16 cellular contexts compared by ENCODE assay signal in the genomic region with DNA sequence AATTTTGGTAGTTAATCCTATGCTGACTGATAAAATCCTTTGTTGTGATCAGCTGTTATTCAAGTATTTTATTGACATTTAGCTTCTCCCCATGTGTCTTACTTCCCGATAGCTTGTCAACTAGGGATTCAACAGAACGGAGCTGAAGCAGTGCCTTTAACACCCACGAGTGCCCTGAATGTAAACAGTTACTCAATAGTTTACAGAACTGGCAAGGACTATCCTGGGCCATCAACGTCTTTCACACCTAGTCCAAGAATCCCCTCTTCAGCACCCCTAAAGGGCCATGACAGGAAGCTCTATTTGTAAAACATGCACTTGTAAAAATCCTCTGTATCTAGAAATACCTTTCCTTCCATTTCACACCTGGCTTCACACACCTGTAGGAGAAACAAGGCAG.
"Had no signal": no experiment of that assay in that cellular context is flagged by ENCODE, and none has a peak within 500 bp of the region (broad histone marks: within the 10 kb centered on the region; RNA-seq: fewer than 3 reads in every experiment).

No MANE protein-coding gene starts in this region.

- H3K4me3 Mint-ChIP-seq: activated naive CD8-positive, alpha-beta T cell; naive B cell; stimulated activated naive CD8-positive, alpha-beta T cell treated with anti-CD3 and anti-CD28 coated beads, Interleukin-15, amount 100 ng/mL, for 72 hours; type B pancreatic cell had no signal

- H3K27ac Mint-ChIP-seq: stimulated activated naive CD8-positive, alpha-beta T cell treated with anti-CD3 and anti-CD28 coated beads, Interleukin-15, amount 100 ng/mL, for 72 hours had no signal

- ATAC-seq: psoas muscle; right cardiac atrium; stimulated activated naive CD8-positive, alpha-beta T cell treated with anti-CD3 and anti-CD28 coated beads, Interleukin-15, amount 100 ng/mL, for 72 hours had no signal

- H3K27me3 ChIP-seq: esophagus squamous epithelium had no signal

- H3K27ac ChIP-seq: esophagus squamous epithelium, psoas muscle, VCaP had no signal

- H3K9me3 ChIP-seq: esophagus squamous epithelium, psoas muscle had no signal

- H3K9me3 Mint-ChIP-seq: naive B cell; stimulated activated naive CD8-positive, alpha-beta T cell treated with anti-CD3 and anti-CD28 coated beads, Interleukin-15, amount 100 ng/mL, for 72 hours; type B pancreatic cell had no signal

- DNase-seq: activated CD4-positive, alpha-beta T cell treated with anti-CD3 and anti-CD28 coated beads for 1 hour; activated CD8-positive, alpha-beta memory T cell treated with anti-CD3 and anti-CD28 coated beads for 24 hours; activated CD8-positive, alpha-beta memory T cell treated with anti-CD3 and anti-CD28 coated beads, Interleukin-2, amount 50 U/mL, for 48 hours; activated gamma-delta T cell; activated T-cell treated with anti-CD3 and anti-CD28 coated beads, Interleukin-2, amount 50 U/mL, for 48 hours; effector CD8-positive, alpha-beta T cell; esophagus squamous epithelium; mammary epithelial cell; naive B cell; psoas muscle; right cardiac atrium; stimulated activated naive CD8-positive, alpha-beta T cell treated with anti-CD3 and anti-CD28 coated beads, Interleukin-15, amount 100 ng/mL, for 72 hours had no signal

- H3K27me3 Mint-ChIP-seq: activated naive CD8-positive, alpha-beta T cell; naive B cell; stimulated activated naive CD8-positive, alpha-beta T cell treated with anti-CD3 and anti-CD28 coated beads, Interleukin-15, amount 100 ng/mL, for 72 hours; type B pancreatic cell had no signal

- H3K4me3 ChIP-seq: esophagus squamous epithelium, psoas muscle, skin epidermis had no signal
